1 cellular context compared by ENCODE assay signal in the genomic region with DNA sequence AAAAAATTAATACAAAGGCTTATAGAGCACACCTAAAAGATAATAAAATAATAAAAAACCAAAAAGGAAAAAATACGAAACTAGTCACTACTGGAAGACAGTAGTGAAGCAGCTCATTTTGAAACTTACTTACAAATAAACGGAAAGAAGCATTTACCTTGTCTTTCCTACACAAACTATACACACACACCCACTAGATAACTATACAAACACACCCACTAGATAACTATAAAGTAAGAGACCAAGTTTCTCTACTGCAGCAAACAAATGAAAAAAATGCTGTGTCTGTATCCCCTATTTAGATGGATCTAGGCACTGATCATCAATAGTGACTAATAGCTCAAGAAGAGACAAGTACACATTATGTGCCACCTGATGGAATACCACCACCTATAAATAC.
A peak's percentile ranks its signal among the peaks of the same experiment; 100 is the strongest.
TF ChIP-seq lines count a peak whose summit lies in the region.

No MANE protein-coding gene starts in this region.

TF ChIP-seq in HepG2, 621 proteins besides CTCF, POLR2A, EP300 and RAD21:
- TF ChIP-seq, protein P1, sequence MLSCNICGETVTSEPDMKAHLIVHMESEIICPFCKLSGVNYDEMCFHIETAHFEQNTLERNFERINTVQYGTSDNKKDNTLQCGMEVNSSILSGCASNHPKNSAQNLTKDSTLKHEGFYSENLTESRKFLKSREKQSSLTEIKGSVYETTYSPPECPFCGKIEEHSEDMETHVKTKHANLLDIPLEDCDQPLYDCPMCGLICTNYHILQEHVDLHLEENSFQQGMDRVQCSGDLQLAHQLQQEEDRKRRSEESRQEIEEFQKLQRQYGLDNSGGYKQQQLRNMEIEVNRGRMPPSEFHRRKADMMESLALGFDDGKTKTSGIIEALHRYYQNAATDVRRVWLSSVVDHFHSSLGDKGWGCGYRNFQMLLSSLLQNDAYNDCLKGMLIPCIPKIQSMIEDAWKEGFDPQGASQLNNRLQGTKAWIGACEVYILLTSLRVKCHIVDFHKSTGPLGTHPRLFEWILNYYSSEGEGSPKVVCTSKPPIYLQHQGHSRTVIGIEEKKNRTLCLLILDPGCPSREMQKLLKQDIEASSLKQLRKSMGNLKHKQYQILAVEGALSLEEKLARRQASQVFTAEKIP (CRISPR knock-in tag; IDR thresholded peaks at IDR 0.05; ENCODE audit: borderline replicate concordance): no peak
- TF ChIP-seq, protein P2, sequence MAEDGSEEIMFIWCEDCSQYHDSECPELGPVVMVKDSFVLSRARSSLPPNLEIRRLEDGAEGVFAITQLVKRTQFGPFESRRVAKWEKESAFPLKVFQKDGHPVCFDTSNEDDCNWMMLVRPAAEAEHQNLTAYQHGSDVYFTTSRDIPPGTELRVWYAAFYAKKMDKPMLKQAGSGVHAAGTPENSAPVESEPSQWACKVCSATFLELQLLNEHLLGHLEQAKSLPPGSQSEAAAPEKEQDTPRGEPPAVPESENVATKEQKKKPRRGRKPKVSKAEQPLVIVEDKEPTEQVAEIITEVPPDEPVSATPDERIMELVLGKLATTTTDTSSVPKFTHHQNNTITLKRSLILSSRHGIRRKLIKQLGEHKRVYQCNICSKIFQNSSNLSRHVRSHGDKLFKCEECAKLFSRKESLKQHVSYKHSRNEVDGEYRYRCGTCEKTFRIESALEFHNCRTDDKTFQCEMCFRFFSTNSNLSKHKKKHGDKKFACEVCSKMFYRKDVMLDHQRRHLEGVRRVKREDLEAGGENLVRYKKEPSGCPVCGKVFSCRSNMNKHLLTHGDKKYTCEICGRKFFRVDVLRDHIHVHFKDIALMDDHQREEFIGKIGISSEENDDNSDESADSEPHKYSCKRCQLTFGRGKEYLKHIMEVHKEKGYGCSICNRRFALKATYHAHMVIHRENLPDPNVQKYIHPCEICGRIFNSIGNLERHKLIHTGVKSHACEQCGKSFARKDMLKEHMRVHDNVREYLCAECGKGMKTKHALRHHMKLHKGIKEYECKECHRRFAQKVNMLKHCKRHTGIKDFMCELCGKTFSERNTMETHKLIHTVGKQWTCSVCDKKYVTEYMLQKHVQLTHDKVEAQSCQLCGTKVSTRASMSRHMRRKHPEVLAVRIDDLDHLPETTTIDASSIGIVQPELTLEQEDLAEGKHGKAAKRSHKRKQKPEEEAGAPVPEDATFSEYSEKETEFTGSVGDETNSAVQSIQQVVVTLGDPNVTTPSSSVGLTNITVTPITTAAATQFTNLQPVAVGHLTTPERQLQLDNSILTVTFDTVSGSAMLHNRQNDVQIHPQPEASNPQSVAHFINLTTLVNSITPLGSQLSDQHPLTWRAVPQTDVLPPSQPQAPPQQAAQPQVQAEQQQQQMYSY (CRISPR knock-in tag; IDR thresholded peaks at IDR 0.05): no peak
- TF ChIP-seq ZNF468 (CRISPR knock-in tag; IDR thresholded peaks at IDR 0.05) (no peak), CBFB (CRISPR knock-in tag; IDR thresholded peaks at IDR 0.05) (no peak), POLR2AphosphoS5 (IDR thresholded peaks at IDR 0.05; ENCODE audit: low read depth, low read length) (0 out of 2 replicates have a peak, but pooled peaks have one; percentile 28), RBM22 (optimal IDR thresholded peaks at IDR 0.05; ENCODE audit: low read length) (peak; percentile 72)
